In genomic region chr12:56157201-56158028, GRCh38 we compare ENCODE assay signal across 8 cellular contexts. TPM values are rescaled to one million over a fixed set of nuclear protein-coding genes. Genes with fewer than 3 reads are reported as not detected.
DNase-seq lines count a peak whose midpoint lies in the region; ATAC-seq and TF ChIP-seq lines count a peak whose summit lies in the region.

No MANE protein-coding gene starts in this region.

- H3K9me3 ChIP-seq in endodermal cell (ENCODE audit: control insufficient read depth, low read length): no peaks in the 10 kb centered on the region

- no peaks in the 10 kb centered on the region for H3K27me3 ChIP-seq in endodermal cell (ENCODE audit: control insufficient read depth, insufficient read depth, low read length, poor library complexity, severe bottlenecking)

- peak; percentile 49 for DNase-seq in CMK (ENCODE audit: low read depth)
- peak; percentile 88 for DNase-seq in HT1080 (ENCODE audit: low read depth)
- DNase-seq in NOMO-1 (lab: John Stamatoyannopoulos, UW; ENCODE audit: unreplicated experiment in 2 of 2): peak; percentile 86 to 89
- peak; percentile 78 for DNase-seq in activated CD8-positive, alpha-beta memory T cell treated with anti-CD3 and anti-CD28 coated beads, Interleukin-2, amount 10 ng/mL, durations not matched to agents 7 days and 5 days
- peak; percentile 97 for DNase-seq in endodermal cell
- DNase-seq in mesothelial cell of epicardium (ENCODE audit: low spot score in 2 of 2, unreplicated experiment in 2 of 2): peak; percentile 61 to 85
- peak; percentile 33 to 37 for DNase-seq in stimulated activated CD8-positive, alpha-beta memory T cell treated with anti-CD3 and anti-CD28 coated beads, Interleukin-15, amount 100 ng/mL, for 48 hours (ENCODE audit: low read depth in 2 of 2)

- CTCF ChIA-PET in activated CD8-positive, alpha-beta memory T cell treated with anti-CD3 and anti-CD28 coated beads, Interleukin-2, amount 10 ng/mL, durations not matched to agents 7 days and 5 days (lab: Charles Lee): interaction anchor here (1.4 to 7.5 kb wide), 6 partner anchors 29 to 419 kb away, joined by 6 to 61 read pairs (median 18); partner anchors contain the start of genes ESYT1, RPL41, SMARCC2 and ZC3H10

- peaks cover 48% of the 10 kb centered on the region for H3K36me3 Mint-ChIP-seq in activated CD8-positive, alpha-beta memory T cell treated with anti-CD3 and anti-CD28 coated beads, Interleukin-2, amount 10 ng/mL, durations not matched to agents 7 days and 5 days
- H3K36me3 Mint-ChIP-seq in endodermal cell (ENCODE audit: low read depth) (peaks cover 40% of the 10 kb centered on the region), mesothelial cell of epicardium (peaks cover 27% of the 10 kb centered on the region)

- H3K4me3 Mint-ChIP-seq in activated CD8-positive, alpha-beta memory T cell treated with anti-CD3 and anti-CD28 coated beads, Interleukin-2, amount 10 ng/mL, durations not matched to agents 7 days and 5 days: peak overlapping the region; percentile 94
- H3K4me3 Mint-ChIP-seq in endodermal cell (peak overlapping the region; percentile 96), mesothelial cell of epicardium (peak overlapping the region; percentile 91)

- peak overlapping the region; percentile 95 for H3K27ac ChIP-seq in endodermal cell (ENCODE audit: low read depth, low read length)

- peak overlapping the region; percentile 77 for H3K4me3 ChIP-seq in endodermal cell (ENCODE audit: low read length)

- no peaks in the 10 kb centered on the region for H3K27me3 Mint-ChIP-seq in activated CD8-positive, alpha-beta memory T cell treated with anti-CD3 and anti-CD28 coated beads, Interleukin-2, amount 10 ng/mL, durations not matched to agents 7 days and 5 days
- no peaks in the 10 kb centered on the region for H3K27me3 Mint-ChIP-seq in endodermal cell (ENCODE audit: insufficient read depth)
- no peaks in the 10 kb centered on the region for H3K27me3 Mint-ChIP-seq in mesothelial cell of epicardium (ENCODE audit: low read depth)

- H3K9ac ChIP-seq in endodermal cell (ENCODE audit: extremely low read depth, low read length, poor library complexity, severe bottlenecking): peak overlapping the region; percentile 66

- H3K4me1 ChIP-seq in endodermal cell (ENCODE audit: control insufficient read depth, insufficient read depth, low read length): peaks cover 21% of the 10 kb centered on the region

- no peaks in the 10 kb centered on the region for H3K9me3 Mint-ChIP-seq in activated CD8-positive, alpha-beta memory T cell treated with anti-CD3 and anti-CD28 coated beads, Interleukin-2, amount 10 ng/mL, durations not matched to agents 7 days and 5 days (ENCODE audit: low read depth)
- H3K9me3 Mint-ChIP-seq in endodermal cell (no peaks in the 10 kb centered on the region), mesothelial cell of epicardium (no peaks in the 10 kb centered on the region)

- H3K4me1 Mint-ChIP-seq in activated CD8-positive, alpha-beta memory T cell treated with anti-CD3 and anti-CD28 coated beads, Interleukin-2, amount 10 ng/mL, durations not matched to agents 7 days and 5 days: peaks cover 55% of the 10 kb centered on the region
- H3K4me1 Mint-ChIP-seq in endodermal cell (peaks cover 68% of the 10 kb centered on the region), mesothelial cell of epicardium (peaks cover 46% of the 10 kb centered on the region)

- ATAC-seq in GM19467 (IDR thresholded peaks at IDR 0.05; ENCODE audit: unreplicated experiment): peak; percentile 22
- ATAC-seq in activated CD8-positive, alpha-beta memory T cell treated with anti-CD3 and anti-CD28 coated beads, Interleukin-2, amount 10 ng/mL, durations not matched to agents 7 days and 5 days: peak; percentile 40

- TF ChIP-seq CTCF in endodermal cell (conservative IDR thresholded peaks at IDR 0.05): peak; percentile 83
- TF ChIP-seq CTCF in mesothelial cell of epicardium (IDR thresholded peaks at IDR 0.05; ENCODE audit: unreplicated experiment): peak; percentile 79

- H3K27ac Mint-ChIP-seq in activated CD8-positive, alpha-beta memory T cell treated with anti-CD3 and anti-CD28 coated beads, Interleukin-2, amount 10 ng/mL, durations not matched to agents 7 days and 5 days: peak overlapping the region; percentile 96
- H3K27ac Mint-ChIP-seq in endodermal cell (peak overlapping the region; percentile 99), mesothelial cell of epicardium (peak overlapping the region; percentile 96)

- WGBS in endodermal cell (ENCODE audit: insufficient coverage in 1 of 2, insufficient read length in 1 of 2), 2 experiments: 28 to 31% methylated on average over 36 to 45 of the region's 45 CpGs

- peaks cover 53% of the 10 kb centered on the region for H3K36me3 ChIP-seq in endodermal cell (ENCODE audit: control insufficient read depth, insufficient read depth, low read length)

RNA-seq across cellular contexts. Expression of gene MYL6, which starts 0.7 kb away (rescaled TPM):
- total RNA-seq in HT1080 (2014; rRNA removed; shearing (Covaris generic)): 1,272 and 2,138 TPM in 2 replicates
- 1,448 and 1,452 TPM in 2 replicates for polyA plus RNA-seq in HT1080 (2015; cell fraction: cytosol; rRNA removed)
- polyA plus RNA-seq in HT1080 (2015; cell fraction: nucleus; rRNA removed): 972 and 1,087 TPM in 2 replicates
- total RNA-seq in activated CD8-positive, alpha-beta memory T cell treated with anti-CD3 and anti-CD28 coated beads, Interleukin-2, amount 10 ng/mL, durations not matched to agents 7 days and 5 days: 1,000 to 10,000 TPM; 1,307 to 1,412 TPM
- total RNA-seq in endodermal cell: 1,000 to 10,000 TPM; 1,640 to 1,647 TPM
- 1,347 TPM for polyA plus RNA-seq in endodermal cell (2013, experiment 1 of 2)
- 1,436 TPM for polyA plus RNA-seq in endodermal cell (2013, experiment 2 of 2)
- total RNA-seq in mesothelial cell of epicardium: 800 to 830 TPM (median 827 TPM) in 3 replicates

RNA-seq across cellular contexts. Expression of gene MYL6B, which starts 5.0 kb away (rescaled TPM):
- total RNA-seq in HT1080 (2014; rRNA removed; shearing (Covaris generic)): 127 and 137 TPM in 2 replicates
- polyA plus RNA-seq in HT1080 (2015; cell fraction: cytosol; rRNA removed): 117 and 139 TPM in 2 replicates
- polyA plus RNA-seq in HT1080 (2015; cell fraction: nucleus; rRNA removed): 50.4 and 54.3 TPM in 2 replicates
- 10 to 100 TPM; 67.6 to 85.2 TPM for total RNA-seq in activated CD8-positive, alpha-beta memory T cell treated with anti-CD3 and anti-CD28 coated beads, Interleukin-2, amount 10 ng/mL, durations not matched to agents 7 days and 5 days
- total RNA-seq in endodermal cell: 100 to 1,000 TPM; 153 to 191 TPM
- 175 TPM for polyA plus RNA-seq in endodermal cell (2013, experiment 1 of 2)
- 170 TPM for polyA plus RNA-seq in endodermal cell (2013, experiment 2 of 2)
- total RNA-seq in mesothelial cell of epicardium: 150 to 151 TPM (median 150 TPM) in 3 replicates

RNA-seq across cellular contexts. Expression of gene ESYT1, which starts 29.3 kb away (rescaled TPM):
- total RNA-seq in HT1080 (2014; rRNA removed; shearing (Covaris generic)): 134 and 140 TPM in 2 replicates
- 94.3 and 99.5 TPM in 2 replicates for polyA plus RNA-seq in HT1080 (2015; cell fraction: cytosol; rRNA removed)
- polyA plus RNA-seq in HT1080 (2015; cell fraction: nucleus; rRNA removed): 281 and 289 TPM in 2 replicates
- total RNA-seq in activated CD8-positive, alpha-beta memory T cell treated with anti-CD3 and anti-CD28 coated beads, Interleukin-2, amount 10 ng/mL, durations not matched to agents 7 days and 5 days: 100 to 1,000 TPM; 225 to 241 TPM
- total RNA-seq in endodermal cell (100 to 1,000 TPM in 1 of 2 donors, 10 to 100 TPM in 1; 97.0 to 118 TPM), mesothelial cell of epicardium (64.7 to 69.4 TPM (median 67.2 TPM) in 3 replicates)
- polyA plus RNA-seq in endodermal cell (2013, experiment 1 of 2): 55.5 TPM
- polyA plus RNA-seq in endodermal cell (2013, experiment 2 of 2): 64.1 TPM

RNA-seq across cellular contexts. Expression of gene SMARCC2, which starts 31.9 kb away (rescaled TPM):
- 36.8 and 44.3 TPM in 2 replicates for total RNA-seq in HT1080 (2014; rRNA removed; shearing (Covaris generic))
- 24.7 and 31.5 TPM in 2 replicates for polyA plus RNA-seq in HT1080 (2015; cell fraction: cytosol; rRNA removed)
- 107 and 119 TPM in 2 replicates for polyA plus RNA-seq in HT1080 (2015; cell fraction: nucleus; rRNA removed)
- 100 to 1,000 TPM; 147 to 150 TPM for total RNA-seq in activated CD8-positive, alpha-beta memory T cell treated with anti-CD3 and anti-CD28 coated beads, Interleukin-2, amount 10 ng/mL, durations not matched to agents 7 days and 5 days
- total RNA-seq in endodermal cell (100 to 1,000 TPM; 127 to 129 TPM), mesothelial cell of epicardium (158 to 177 TPM (median 171 TPM) in 3 replicates)
- 114 TPM for polyA plus RNA-seq in endodermal cell (2013, experiment 1 of 2)
- polyA plus RNA-seq in endodermal cell (2013, experiment 2 of 2): 107 TPM

RNA-seq across cellular contexts. Expression of gene ZC3H10, which starts 39.3 kb away (rescaled TPM):
- 2.7 and 5.6 TPM in 2 replicates for total RNA-seq in HT1080 (2014; rRNA removed; shearing (Covaris generic))
- polyA plus RNA-seq in HT1080 (2015; cell fraction: cytosol; rRNA removed): 2.2 TPM in 2 replicates
- 5.7 and 6.7 TPM in 2 replicates for polyA plus RNA-seq in HT1080 (2015; cell fraction: nucleus; rRNA removed)
- total RNA-seq in activated CD8-positive, alpha-beta memory T cell treated with anti-CD3 and anti-CD28 coated beads, Interleukin-2, amount 10 ng/mL, durations not matched to agents 7 days and 5 days: 10 to 100 TPM; 10.3 to 11.7 TPM
- total RNA-seq in endodermal cell (1 to 10 TPM; 7.9 to 9.1 TPM), mesothelial cell of epicardium (7.8 to 9.2 TPM (median 8.0 TPM) in 3 replicates)
- polyA plus RNA-seq in endodermal cell (2013, experiment 1 of 2): 6.1 TPM
- 4.3 TPM for polyA plus RNA-seq in endodermal cell (2013, experiment 2 of 2)

Comparison
In these comparisons a context has a peak if more than half of its experiments do, and no peak if none do; other contexts are left out.
1. Peak in every context shown above with its lines: DNase-seq, ATAC-seq, H3K4me3 ChIP-seq and H3K27ac ChIP-seq.
2. DNase-seq: peak in every context shown above with its lines; median percentile 97 in endodermal cell; 88 in HT1080; 88 in NOMO-1; 78 in activated CD8-positive, alpha-beta memory T cell treated with anti-CD3 and anti-CD28 coated beads, Interleukin-2, amount 10 ng/mL, durations not matched to agents 7 days and 5 days; 73 in mesothelial cell of epicardium; 49 in CMK; 35 in stimulated activated CD8-positive, alpha-beta memory T cell treated with anti-CD3 and anti-CD28 coated beads, Interleukin-15, amount 100 ng/mL, for 48 hours.